ENCODE assay signal across 8 cellular contexts in the genomic region with DNA sequence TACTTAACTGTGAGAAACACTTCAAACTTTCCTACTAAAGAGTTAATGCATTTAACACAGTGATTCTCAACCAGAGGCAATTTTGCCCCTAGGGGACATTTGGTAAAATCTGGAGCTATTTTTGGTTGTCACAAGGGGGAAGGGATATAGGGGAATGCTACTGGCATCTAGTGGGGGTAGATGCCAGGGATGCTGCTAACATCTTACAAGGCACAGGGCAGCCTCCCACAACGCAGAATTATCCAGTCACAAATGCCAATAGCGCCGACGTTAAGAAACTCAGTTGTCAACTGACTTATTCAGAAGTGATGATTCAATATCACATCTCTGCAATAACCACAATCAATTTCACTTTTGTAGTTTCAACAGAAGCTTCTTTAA. TPM values are rescaled to one million over a fixed set of nuclear protein-coding genes. Genes with fewer than 3 reads are reported as not detected.
A peak's percentile ranks its signal among the peaks of the same experiment; 100 is the strongest.
DNase-seq lines count a peak whose midpoint lies in the region; ATAC-seq and TF ChIP-seq lines count a peak whose summit lies in the region.

No MANE protein-coding gene starts in this region.

- no peaks in the 10 kb centered on the region for H3K36me3 ChIP-seq in ascending aorta

- H3K27me3 ChIP-seq in ascending aorta, result no peaks in the 10 kb centered on the region

- peak overlapping the region; percentile 98 to 99 for H3K27ac ChIP-seq in ascending aorta

- ATAC-seq in GM18873 (IDR thresholded peaks at IDR 0.05; ENCODE audit: low FRiP score, unreplicated experiment) (peak; percentile 28), HG02970 (IDR thresholded peaks at IDR 0.05; ENCODE audit: low FRiP score, unreplicated experiment) (no peak)

- H3K4me1 ChIP-seq in ascending aorta, result peaks cover 5 to 15% of the 10 kb centered on the region in 2 donors

- H3K9me3 ChIP-seq in ascending aorta, result no peaks in the 10 kb centered on the region

- intact Hi-C loops in ascending aorta (cut with DNase I), result loop anchor here (5.0 kb wide), 5 partner anchors 140 to 780 kb away; a partner anchor contains a TSS

- TF ChIP-seq CTCF in AG09319 (IDR thresholded peaks at IDR 0.05; ENCODE audit: low read depth, low read length) (peak; percentile 11), ascending aorta (IDR thresholded peaks at IDR 0.05) (peak in 1 of 3 experiments; percentile 14)

- DNase-seq in AG09319 (ENCODE audit: extremely low read depth, low read depth) (peak; percentile 1), RKO (ENCODE audit: low spot score) (peak; percentile 79), ascending aorta (ENCODE audit: low spot score in 2 of 2) (no peak), lung microvascular endothelial cell (ENCODE audit: low read depth in 2 of 2) (peak; percentile 33 to 69), iPS-NIHi11 (ENCODE audit: low spot score) (no peak)
- peak; percentile 30 to 35 for DNase-seq in stimulated activated CD8-positive, alpha-beta memory T cell treated with anti-CD3 and anti-CD28 coated beads, Interleukin-7, amount 100 ng/mL, for 4 hours (ENCODE audit: low read depth in 2 of 2)

- peak overlapping the region; percentile 69 to 100 for H3K4me3 ChIP-seq in ascending aorta

RNA-seq across cellular contexts. Expression of a gene that starts 2.0 kb away (rescaled TPM):
- total RNA-seq in ascending aorta (10.9 TPM), lung microvascular endothelial cell (8.5 and 9.6 TPM in 2 replicates)

Comparison
In these comparisons a context has a peak if more than half of its experiments do, and no peak if none do; other contexts are left out.
1. DNase-seq: peak in AG09319 (single experiment), RKO (single experiment), lung microvascular endothelial cell (2 of 2) and stimulated activated CD8-positive, alpha-beta memory T cell treated with anti-CD3 and anti-CD28 coated beads, Interleukin-7, amount 100 ng/mL, for 4 hours (2 of 2); none in ascending aorta (0 of 2) and iPS-NIHi11 (single experiment).